Comparison of ENCODE assay signal across 25 cellular contexts in genomic region chr5:80154749-80155148, GRCh38.
DNase-seq lines count a peak whose midpoint lies in the region; ATAC-seq and TF ChIP-seq lines count a peak whose summit lies in the region.
"Had no signal": no experiment of that assay in that cellular context is flagged by ENCODE, and none has a peak within 500 bp of the region (broad histone marks: within the 10 kb centered on the region; RNA-seq: fewer than 3 reads in every experiment).

No MANE protein-coding gene starts in this region.

- ATAC-seq in Right ventricle myocardium inferior (peak; percentile 79), left cardiac atrium (peak; percentile 18 to 36)
- ATAC-seq: body of pancreas; GM12878; left lobe of liver; Panc1; stimulated activated memory B cell treated with anti-CD40 and anti-IgM and Interleukin-4, amounts not matched to agents 10 μg/mL and 1 μg/mL and 100 μg/mL, for 72 hours had no signal

- POLR2A ChIA-PET in activated CD4-positive, alpha-beta memory T cell treated with anti-CD3 and anti-CD28 coated beads for 36 hours (lab: Charles Lee) = interaction anchor here (2.2 kb wide), 1 partner anchor 13 kb away, joined by 6 read pairs; no protein-coding TSS in a partner anchor

- H3K4me1 Mint-ChIP-seq in activated CD4-positive, alpha-beta memory T cell treated with anti-CD3 and anti-CD28 coated beads for 36 hours (ENCODE audit: low read depth) = peaks cover 64% of the 10 kb centered on the region
- H3K4me1 Mint-ChIP-seq: stimulated activated memory B cell treated with anti-CD40 and anti-IgM and Interleukin-4, amounts not matched to agents 10 μg/mL and 1 μg/mL and 100 μg/mL, for 72 hours had no signal

- H3K4me1 ChIP-seq in subcutaneous abdominal adipose tissue (ENCODE audit: control insufficient read depth in 5 of 5, insufficient read depth in 5 of 5, low read length in 5 of 5) (peaks cover 0 to 13% (median 9%) of the 10 kb centered on the region in 5 donors), BE2C (peaks cover 9% of the 10 kb centered on the region)

- H3K9me3 ChIP-seq in subcutaneous abdominal adipose tissue (ENCODE audit: control insufficient read depth in 5 of 5, low read length in 5 of 5) (no peaks in the 10 kb centered on the region), BE2C (no peaks in the 10 kb centered on the region)
- H3K9me3 ChIP-seq: body of pancreas, SJSA1, thyroid gland had no signal

- H3K36me3 Mint-ChIP-seq in activated CD4-positive, alpha-beta memory T cell treated with anti-CD3 and anti-CD28 coated beads for 36 hours = peaks cover 46% of the 10 kb centered on the region

- H3K9me3 Mint-ChIP-seq in activated CD4-positive, alpha-beta memory T cell treated with anti-CD3 and anti-CD28 coated beads for 36 hours = no peaks in the 10 kb centered on the region
- H3K9me3 Mint-ChIP-seq: stimulated activated memory B cell treated with anti-CD40 and anti-IgM and Interleukin-4, amounts not matched to agents 10 μg/mL and 1 μg/mL and 100 μg/mL, for 72 hours had no signal

- H3K4me3 Mint-ChIP-seq in activated CD4-positive, alpha-beta memory T cell treated with anti-CD3 and anti-CD28 coated beads for 36 hours = no peak overlapping the region
- H3K4me3 Mint-ChIP-seq: stimulated activated memory B cell treated with anti-CD40 and anti-IgM and Interleukin-4, amounts not matched to agents 10 μg/mL and 1 μg/mL and 100 μg/mL, for 72 hours had no signal

- H3K27me3 ChIP-seq in subcutaneous abdominal adipose tissue (ENCODE audit: control insufficient read depth in 5 of 5, insufficient read depth in 4 of 5, low read length in 5 of 5) = no peaks in the 10 kb centered on the region
- no peaks in the 10 kb centered on the region for H3K27me3 ChIP-seq in BE2C
- H3K27me3 ChIP-seq: body of pancreas, SJSA1, thyroid gland had no signal

- H3K27ac ChIP-seq in subcutaneous abdominal adipose tissue (ENCODE audit: low read depth, low read length) = peak overlapping the region; percentile 24
- H3K27ac ChIP-seq: body of pancreas, SJSA1 had no signal

- no peaks in the 10 kb centered on the region for H3K27me3 Mint-ChIP-seq in activated CD4-positive, alpha-beta memory T cell treated with anti-CD3 and anti-CD28 coated beads for 36 hours
- H3K27me3 Mint-ChIP-seq: stimulated activated memory B cell treated with anti-CD40 and anti-IgM and Interleukin-4, amounts not matched to agents 10 μg/mL and 1 μg/mL and 100 μg/mL, for 72 hours had no signal

- H3K36me3 ChIP-seq in subcutaneous abdominal adipose tissue (ENCODE audit: control insufficient read depth in 5 of 5, insufficient read depth in 5 of 5, low read length in 5 of 5) (peaks cover 17 to 41% (median 32%) of the 10 kb centered on the region in 5 donors), BE2C (peaks cover 27% of the 10 kb centered on the region)

- H3K9ac ChIP-seq in subcutaneous abdominal adipose tissue (ENCODE audit: low read length in 5 of 5) = no peak overlapping the region

- CTCF ChIA-PET in activated CD4-positive, alpha-beta memory T cell treated with anti-CD3 and anti-CD28 coated beads for 36 hours (lab: Charles Lee) = interaction anchor here (0.7 to 1.1 kb wide), 3 partner anchors 63 to 132 kb away, joined by 3 read pairs; no protein-coding TSS in a partner anchor

- intact Hi-C loops in Right ventricle myocardium inferior (cut with DNase I) = no loop called here
- intact Hi-C loops in cardiac septum (cut with DNase I) = no loop called here
- intact Hi-C loops in activated CD4-positive, alpha-beta memory T cell treated with anti-CD3 and anti-CD28 coated beads for 36 hours (cut with micrococcal nuclease) = no loop called here
- intact Hi-C loops in left cardiac atrium (cut with DNase I) = no loop called here

- TF ChIP-seq CTCF in BE2C (IDR thresholded peaks at IDR 0.05; ENCODE audit: low read depth, low read length) = no peak

- H3K4me3 ChIP-seq in subcutaneous abdominal adipose tissue (ENCODE audit: low read depth in 1 of 5, low read length in 5 of 5) = no peak overlapping the region
- no peak overlapping the region for H3K4me3 ChIP-seq in BE2C (ENCODE audit: low read depth, low read length)
- H3K4me3 ChIP-seq: body of pancreas, GM12878, SJSA1, thyroid gland had no signal

- peak overlapping the region; percentile 64 for H3K27ac Mint-ChIP-seq in activated CD4-positive, alpha-beta memory T cell treated with anti-CD3 and anti-CD28 coated beads for 36 hours
- H3K27ac Mint-ChIP-seq: stimulated activated memory B cell treated with anti-CD40 and anti-IgM and Interleukin-4, amounts not matched to agents 10 μg/mL and 1 μg/mL and 100 μg/mL, for 72 hours had no signal

- no peak for DNase-seq in Right ventricle myocardium inferior (ENCODE audit: missing footprints)
- DNase-seq in cardiac septum (ENCODE audit: low spot score) = no peak
- no peak for DNase-seq in activated CD4-positive, alpha-beta memory T cell treated with anti-CD3 and anti-CD28 coated beads for 36 hours
- DNase-seq in left cardiac atrium = no peak
- no peak for DNase-seq in NCI-H524 treated with DMSO at 0.1 percent for 48 hours (lab: John Stamatoyannopoulos, UW)
- DNase-seq in BE2C = no peak
- DNase-seq in cerebellum (ENCODE audit: low spot score) = no peak
- DNase-seq: activated CD4-positive, alpha-beta T cell treated with anti-CD3 and anti-CD28 coated beads, Interleukin-2, amount 50 U/mL, for 1 hour; activated T-cell treated with anti-CD3 and anti-CD28 coated beads for 4 hours; body of pancreas; DMS79; glutamatergic neuron; KBM-7; midbrain; MM.1S; NCI-H1436; posterior cingulate gyrus; T-helper 2 cell; thyroid gland had no signal
